ENCODE assay signal across 9 cellular contexts in the genomic region with DNA sequence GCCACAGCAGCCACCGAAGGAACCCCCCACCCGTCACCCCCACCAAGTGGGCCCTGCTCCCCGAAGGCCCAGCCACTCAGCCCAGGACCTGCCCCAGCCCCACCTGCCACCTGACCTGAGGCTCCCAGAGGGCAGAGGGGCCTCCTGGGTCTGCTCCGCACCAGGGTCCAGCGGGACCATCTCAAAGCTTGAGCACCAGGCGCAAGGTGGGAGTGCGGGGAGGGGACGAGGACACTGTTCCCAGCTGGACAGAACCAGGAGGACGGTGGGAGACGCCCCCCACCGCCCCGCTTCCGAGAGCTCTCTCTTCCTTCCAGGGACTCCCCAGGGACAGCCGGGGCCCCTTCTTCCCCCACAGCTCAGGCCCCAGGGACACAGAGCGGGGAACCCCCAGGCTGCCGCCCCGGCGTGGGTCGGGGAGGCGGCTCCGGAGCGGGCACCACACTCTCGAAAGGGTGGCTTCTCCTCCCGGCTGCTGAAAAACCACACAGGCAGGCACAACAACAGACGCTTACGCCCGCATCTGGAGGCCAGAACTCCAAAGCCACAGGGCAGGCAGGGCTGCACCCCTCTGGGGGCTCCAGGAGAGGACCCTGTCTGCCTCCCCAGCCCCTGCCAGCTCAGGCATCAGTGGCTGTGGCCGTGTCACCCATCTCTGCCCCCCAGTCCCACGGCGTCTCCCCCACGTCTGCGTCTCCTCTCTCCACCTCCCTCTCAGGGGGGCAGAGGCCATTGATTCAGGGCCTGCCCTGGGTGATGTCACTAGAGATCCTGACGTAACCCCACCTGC. TPM values are rescaled to one million over a fixed set of nuclear protein-coding genes. Genes with fewer than 3 reads are reported as not detected.
DNase-seq lines count a peak whose midpoint lies in the region; ATAC-seq and TF ChIP-seq lines count a peak whose summit lies in the region.
"Had no signal": no experiment of that assay in that cellular context is flagged by ENCODE, and none has a peak within 500 bp of the region (broad histone marks: within the 10 kb centered on the region; RNA-seq: fewer than 3 reads in every experiment).

No MANE protein-coding gene starts in this region.

- peak overlapping the region; percentile 30 for H3K4me3 Mint-ChIP-seq in activated CD4-positive, alpha-beta T cell treated with anti-CD3 and anti-CD28 coated beads, Interleukin-2, amount 10 ng/mL, durations not matched to agents 24 days and 14 days
- peak overlapping the region; percentile 15 to 59 for H3K4me3 Mint-ChIP-seq in stimulated activated naive B cell treated with anti-CD40 and anti-IgM and Interleukin-4, amounts not matched to agents 10 μg/mL and 1 μg/mL and 100 μg/mL, for 72 hours

- no peak overlapping the region for H3K27ac Mint-ChIP-seq in activated CD4-positive, alpha-beta T cell treated with anti-CD3 and anti-CD28 coated beads, Interleukin-2, amount 10 ng/mL, durations not matched to agents 24 days and 14 days
- H3K27ac Mint-ChIP-seq in stimulated activated naive B cell treated with anti-CD40 and anti-IgM and Interleukin-4, amounts not matched to agents 10 μg/mL and 1 μg/mL and 100 μg/mL, for 72 hours, result peak overlapping the region; percentile 81

- H3K4me1 Mint-ChIP-seq in activated CD4-positive, alpha-beta T cell treated with anti-CD3 and anti-CD28 coated beads, Interleukin-2, amount 10 ng/mL, durations not matched to agents 24 days and 14 days, result peaks cover 10% of the 10 kb centered on the region
- H3K4me1 Mint-ChIP-seq in stimulated activated naive B cell treated with anti-CD40 and anti-IgM and Interleukin-4, amounts not matched to agents 10 μg/mL and 1 μg/mL and 100 μg/mL, for 72 hours, result peaks cover 18 to 65% of the 10 kb centered on the region in 2 donors

- H3K36me3 Mint-ChIP-seq in activated CD4-positive, alpha-beta T cell treated with anti-CD3 and anti-CD28 coated beads, Interleukin-2, amount 10 ng/mL, durations not matched to agents 24 days and 14 days (ENCODE audit: low read depth), result no peaks in the 10 kb centered on the region
- no peaks in the 10 kb centered on the region for H3K36me3 Mint-ChIP-seq in stimulated activated naive B cell treated with anti-CD40 and anti-IgM and Interleukin-4, amounts not matched to agents 10 μg/mL and 1 μg/mL and 100 μg/mL, for 72 hours

- H3K4me1 ChIP-seq in right atrium auricular region, result peaks cover 0 to 9% of the 10 kb centered on the region in 2 donors
- no peaks in the 10 kb centered on the region for H3K4me1 ChIP-seq in upper lobe of right lung

- no peaks in the 10 kb centered on the region for H3K9me3 Mint-ChIP-seq in activated CD4-positive, alpha-beta T cell treated with anti-CD3 and anti-CD28 coated beads, Interleukin-2, amount 10 ng/mL, durations not matched to agents 24 days and 14 days
- no peaks in the 10 kb centered on the region for H3K9me3 Mint-ChIP-seq in stimulated activated naive B cell treated with anti-CD40 and anti-IgM and Interleukin-4, amounts not matched to agents 10 μg/mL and 1 μg/mL and 100 μg/mL, for 72 hours

- peaks cover 16% of the 10 kb centered on the region for H3K27me3 Mint-ChIP-seq in activated CD4-positive, alpha-beta T cell treated with anti-CD3 and anti-CD28 coated beads, Interleukin-2, amount 10 ng/mL, durations not matched to agents 24 days and 14 days
- peaks cover 16 to 21% of the 10 kb centered on the region in 2 donors for H3K27me3 Mint-ChIP-seq in stimulated activated naive B cell treated with anti-CD40 and anti-IgM and Interleukin-4, amounts not matched to agents 10 μg/mL and 1 μg/mL and 100 μg/mL, for 72 hours

- no peaks in the 10 kb centered on the region for H3K9me3 ChIP-seq in right atrium auricular region
- H3K9me3 ChIP-seq in upper lobe of right lung, result no peaks in the 10 kb centered on the region

- H3K4me3 ChIP-seq in right atrium auricular region, result no peak overlapping the region
- no peak overlapping the region for H3K4me3 ChIP-seq in upper lobe of right lung

- intact Hi-C loops in Right ventricle myocardium superior (cut with DNase I), result no loop called here
- intact Hi-C loops in activated CD4-positive, alpha-beta T cell treated with anti-CD3 and anti-CD28 coated beads, Interleukin-2, amount 10 ng/mL, durations not matched to agents 24 days and 14 days (cut with micrococcal nuclease), result no loop called here
- intact Hi-C loops in upper lobe of right lung (cut with DNase I), result no loop called here

- no peak for TF ChIP-seq CTCF in right atrium auricular region (IDR thresholded peaks at IDR 0.05)
- TF ChIP-seq CTCF in upper lobe of right lung (IDR thresholded peaks at IDR 0.05), result no peak

- H3K36me3 ChIP-seq in right atrium auricular region (no peaks in the 10 kb centered on the region), upper lobe of right lung (no peaks in the 10 kb centered on the region)

- peaks cover 0 to 18% of the 10 kb centered on the region in 2 donors for H3K27me3 ChIP-seq in right atrium auricular region
- peaks cover 51% of the 10 kb centered on the region for H3K27me3 ChIP-seq in upper lobe of right lung

- peak; percentile 31 for DNase-seq in Right ventricle myocardium superior
- DNase-seq in right atrium auricular region (ENCODE audit: low spot score), result no peak
- DNase-seq in activated CD4-positive, alpha-beta T cell treated with anti-CD3 and anti-CD28 coated beads, Interleukin-2, amount 10 ng/mL, durations not matched to agents 24 days and 14 days, result peak; percentile 75
- peak; percentile 77 for DNase-seq in stimulated activated naive B cell treated with anti-CD40 and anti-IgM and Interleukin-4, amounts not matched to agents 10 μg/mL and 1 μg/mL and 100 μg/mL, for 72 hours
- no peak for DNase-seq in DMS153 (lab: John Stamatoyannopoulos, UW)
- no peak for DNase-seq in upper lobe of right lung

- H3K27ac ChIP-seq in right atrium auricular region (no peak overlapping the region), upper lobe of right lung (no peak overlapping the region)

- ATAC-seq in Right ventricle myocardium superior (ENCODE audit: poor library complexity), result no peak
- peak; percentile 3 for ATAC-seq in esophagus mucosa
- peak; percentile 85 to 90 for ATAC-seq in stimulated activated naive B cell treated with anti-CD40 and anti-IgM and Interleukin-4, amounts not matched to agents 10 μg/mL and 1 μg/mL and 100 μg/mL, for 72 hours (replicated peaks)
- ATAC-seq in upper lobe of right lung, result no peak
- ATAC-seq in HG02885 (IDR thresholded peaks at IDR 0.05; ENCODE audit: poor library complexity, unreplicated experiment), result no peak

RNA-seq across cellular contexts. Expression of a gene that starts 1.9 kb away (rescaled TPM):
- total RNA-seq in Right ventricle myocardium superior (0.22 TPM), right atrium auricular region (not detected), esophagus mucosa (1.0 TPM), upper lobe of right lung (not detected)
- total RNA-seq in activated CD4-positive, alpha-beta T cell treated with anti-CD3 and anti-CD28 coated beads, Interleukin-2, amount 10 ng/mL, durations not matched to agents 24 days and 14 days, result not detected in 2 replicates
- total RNA-seq: skeletal muscle tissue had no signal

RNA-seq across cellular contexts. Expression of a gene that starts 34.6 kb away (rescaled TPM):
- total RNA-seq in Right ventricle myocardium superior (0.32 TPM), right atrium auricular region (under 1 TPM in 1 of 2 donors, not detected in 1; 0.55 TPM), esophagus mucosa (16.3 TPM), upper lobe of right lung (0.98 TPM)
- total RNA-seq in activated CD4-positive, alpha-beta T cell treated with anti-CD3 and anti-CD28 coated beads, Interleukin-2, amount 10 ng/mL, durations not matched to agents 24 days and 14 days, result 250 and 254 TPM in 2 replicates

RNA-seq across cellular contexts. Expression of a gene that starts 42.2 kb away (rescaled TPM):
- 2.1 TPM for total RNA-seq in Right ventricle myocardium superior
- total RNA-seq in right atrium auricular region, result under 1 TPM; 0.59 to 0.79 TPM
- total RNA-seq in activated CD4-positive, alpha-beta T cell treated with anti-CD3 and anti-CD28 coated beads, Interleukin-2, amount 10 ng/mL, durations not matched to agents 24 days and 14 days, result 692 and 702 TPM in 2 replicates
- 0.36 TPM for total RNA-seq in esophagus mucosa
- total RNA-seq in upper lobe of right lung, result 7.7 TPM

RNA-seq across cellular contexts. Expression of a gene that starts 55.9 kb away (rescaled TPM):
- 2.4 TPM for total RNA-seq in Right ventricle myocardium superior
- total RNA-seq in right atrium auricular region, result 1 to 10 TPM; 4.4 to 4.6 TPM
- total RNA-seq in activated CD4-positive, alpha-beta T cell treated with anti-CD3 and anti-CD28 coated beads, Interleukin-2, amount 10 ng/mL, durations not matched to agents 24 days and 14 days, result 24.5 and 28.0 TPM in 2 replicates
- total RNA-seq in esophagus mucosa, result 9.4 TPM
- 9.7 TPM for total RNA-seq in upper lobe of right lung

Comparison
In these comparisons a context has a peak if more than half of its experiments do, and no peak if none do; other contexts are left out.
1. DNase-seq: peak in Right ventricle myocardium superior (single experiment), activated CD4-positive, alpha-beta T cell treated with anti-CD3 and anti-CD28 coated beads, Interleukin-2, amount 10 ng/mL, durations not matched to agents 24 days and 14 days (single experiment) and stimulated activated naive B cell treated with anti-CD40 and anti-IgM and Interleukin-4, amounts not matched to agents 10 μg/mL and 1 μg/mL and 100 μg/mL, for 72 hours (single experiment); none in right atrium auricular region (single experiment), DMS153 (single experiment) and upper lobe of right lung (single experiment).
2. ATAC-seq: peak in esophagus mucosa (single experiment) and stimulated activated naive B cell treated with anti-CD40 and anti-IgM and Interleukin-4, amounts not matched to agents 10 μg/mL and 1 μg/mL and 100 μg/mL, for 72 hours (2 of 2); none in Right ventricle myocardium superior (single experiment), upper lobe of right lung (single experiment) and HG02885 (single experiment).
3. RNA of a gene that starts 34.6 kb away (total RNA-seq): 250 to 254 TPM in activated CD4-positive, alpha-beta T cell treated with anti-CD3 and anti-CD28 coated beads, Interleukin-2, amount 10 ng/mL, durations not matched to agents 24 days and 14 days; 16.3 TPM in esophagus mucosa (single experiment), 0.98 TPM in upper lobe of right lung (single experiment), 0.55 TPM in right atrium auricular region and 0.32 TPM in Right ventricle myocardium superior (single experiment); every median in the first group is over 10 times any median in the second.
4. RNA of a gene that starts 42.2 kb away (total RNA-seq): 692 to 702 TPM in activated CD4-positive, alpha-beta T cell treated with anti-CD3 and anti-CD28 coated beads, Interleukin-2, amount 10 ng/mL, durations not matched to agents 24 days and 14 days; 7.7 TPM in upper lobe of right lung (single experiment), 2.1 TPM in Right ventricle myocardium superior (single experiment), 0.59 to 0.79 TPM in right atrium auricular region and 0.36 TPM in esophagus mucosa (single experiment); every median in the first group is over 10 times any median in the second.